Comparison of ENCODE assay signal across 22 cellular contexts in genomic region chr5:875931-876330, GRCh38. TPM values are rescaled to one million over a fixed set of nuclear protein-coding genes. Genes with fewer than 3 reads are reported as not detected.
"Had no signal": no experiment of that assay in that cellular context is flagged by ENCODE, and none has a peak within 500 bp of the region (broad histone marks: within the 10 kb centered on the region; RNA-seq: fewer than 3 reads in every experiment).

No MANE protein-coding gene starts in this region.

- H3K9me3 ChIP-seq: SJSA1 had no signal

- H3K36me3 Mint-ChIP-seq: IgD-negative memory B cell had no signal

- H3K27me3 Mint-ChIP-seq: IgD-negative memory B cell had no signal

- H3K9me3 Mint-ChIP-seq: IgD-negative memory B cell had no signal

- DNase-seq: KBM-7, MV-4-11, NCI-H1048, NCI-H1105, NCI-H1417, NCI-H146, NCI-H1694 treated with DMSO at 0.1 percent for 48 hours, NCI-H1930, NCI-H2081, NCI-H2107, NCI-H226, NCI-H446, NCI-H510A, NCI-H524 treated with DMSO at 0.1 percent for 48 hours, NCI-H69, NCI-H774, Right ventricle myocardium superior, RPMI8226, SIG-M5 had no signal

- H3K27me3 ChIP-seq: SJSA1 had no signal

- H3K4me3 Mint-ChIP-seq: IgD-negative memory B cell had no signal

- H3K4me1 ChIP-seq: SJSA1 had no signal

- H3K4me3 ChIP-seq: SJSA1, SK-N-MC had no signal

- H3K27ac ChIP-seq: SJSA1, SK-N-MC had no signal

RNA-seq across cellular contexts. Expression of gene ZDHHC11, which starts 25.1 kb away (rescaled TPM):
- polyA plus RNA-seq: IgD-negative memory B cell had no signal
